Comparison of ENCODE assay signal across 28 cellular contexts in genomic region chr17:58365185-58365979, GRCh38. TPM values are rescaled to one million over a fixed set of nuclear protein-coding genes. Genes with fewer than 3 reads are reported as not detected.
DNase-seq lines count a peak whose midpoint lies in the region; ATAC-seq, FAIRE-seq and TF ChIP-seq lines count a peak whose summit lies in the region.
"Had no signal": no experiment of that assay in that cellular context is flagged by ENCODE, and none has a peak within 500 bp of the region (broad histone marks: within the 10 kb centered on the region; RNA-seq: fewer than 3 reads in every experiment).

No MANE protein-coding gene starts in this region.

- intact Hi-C loops in K562 (cut with micrococcal nuclease) (no loop called here), mucosa of descending colon (cut with DNase I, micrococcal nuclease) (no loop called here), body of pancreas (cut with DNase I) (no loop called here)

- H3K9me3 ChIP-seq in K562 (replicated peaks; ENCODE audit: control insufficient read depth, insufficient read depth, low read depth, low read length), result no peaks in the 10 kb centered on the region
- H3K9me3 ChIP-seq in mucosa of descending colon, result no peaks in the 10 kb centered on the region
- H3K9me3 ChIP-seq in MG63, result no peaks in the 10 kb centered on the region
- no peaks in the 10 kb centered on the region for H3K9me3 ChIP-seq in body of pancreas
- H3K9me3 ChIP-seq: upper lobe of left lung had no signal

- POLR2A ChIA-PET in K562 (lab: Yijun Ruan, JAX), result interaction anchor here (0.6 to 17.7 kb wide), 7 partner anchors 13 to 1421 kb away, joined by 3 to 257 read pairs (median 8); partner anchors contain the start of gene SUPT4H1

- no peaks in the 10 kb centered on the region for H3K36me3 ChIP-seq in K562 (ENCODE audit: control insufficient read depth, insufficient read depth, low read length)
- no peaks in the 10 kb centered on the region for H3K36me3 ChIP-seq in mucosa of descending colon (ENCODE audit: low read depth)
- H3K36me3 ChIP-seq in MG63, result no peaks in the 10 kb centered on the region
- H3K36me3 ChIP-seq in body of pancreas (replicated peaks in 1 of 2; ENCODE audit: insufficient read depth in 1 of 2, low read depth in 2 of 2), result peaks cover 0 to 4% of the 10 kb centered on the region in 2 donors
- H3K36me3 ChIP-seq: upper lobe of left lung had no signal

- no peak overlapping the region for H3K4me3 ChIP-seq in K562
- H3K4me3 ChIP-seq in mucosa of descending colon, result no peak overlapping the region
- H3K4me3 ChIP-seq in MG63, result no peak overlapping the region
- H3K4me3 ChIP-seq in body of pancreas, result no peak overlapping the region
- H3K4me3 ChIP-seq: upper lobe of left lung had no signal

- TF ChIP-seq POLR2A in K562 (conservative IDR thresholded peaks at IDR 0.05), result no peak
- TF ChIP-seq POLR2A in body of pancreas (IDR thresholded peaks at IDR 0.05), result no peak

- H3K27ac Mint-ChIP-seq in stimulated activated effector memory CD8-positive, alpha-beta T cell treated with anti-CD3 and anti-CD28 coated beads, Interleukin-12 subunit alpha, Interleukin-12 subunit beta, amount 100 ng/mL, for 72 hours, result peak overlapping the region; percentile 44
- H3K27ac Mint-ChIP-seq: activated CD8-positive, alpha-beta T cell treated with anti-CD3 and anti-CD28 coated beads for 36 hours; CD14-positive monocyte; dendritic cell treated with granulocyte-macrophage colony-stimulating factor and Interleukin-4, amounts not matched to agents 40 ng/mL and 50 ng/mL, for 4 days had no signal

- peak overlapping the region; percentile 29 to 63; a peak in 3 of 4 replicates for H3K9ac ChIP-seq in K562 (ENCODE audit: insufficient read depth in 1 of 2, low read depth in 2 of 2, low read length in 2 of 2)

- no peak for TF ChIP-seq EP300 in K562 (IDR thresholded peaks at IDR 0.05; ENCODE audit: low read length)

- peak overlapping the region; percentile 63 for H3K27ac ChIP-seq in K562 (ENCODE audit: extremely low read depth, low read depth, low read length)
- H3K27ac ChIP-seq in body of pancreas, result no peak overlapping the region
- H3K27ac ChIP-seq: upper lobe of left lung had no signal

- H3K4me1 ChIP-seq in K562 (replicated peaks in 1 of 2; ENCODE audit: control insufficient read depth in 2 of 2, insufficient read depth in 2 of 2, low read length in 2 of 2) (peaks cover 42 to 44% of the 10 kb centered on the region in 2 experiments), mucosa of descending colon (ENCODE audit: low read depth) (peaks cover 39% of the 10 kb centered on the region), body of pancreas (no peaks in the 10 kb centered on the region)
- H3K4me1 ChIP-seq: upper lobe of left lung had no signal

- H4K20me1 ChIP-seq in K562 (replicated peaks; ENCODE audit: control insufficient read depth, insufficient read depth, low read length), result no peaks in the 10 kb centered on the region

- CTCF ChIA-PET in K562 (lab: Yijun Ruan, JAX; ENCODE audit: low intra/inter-chr PET ratio), result no interaction called here

- no peak overlapping the region for H3K4me2 ChIP-seq in K562 (ENCODE audit: insufficient read depth, low read length)

- H3K27me3 ChIP-seq in K562 (ENCODE audit: control insufficient read depth in 2 of 2, insufficient read depth in 2 of 2, low read length in 2 of 2), result no peaks in the 10 kb centered on the region
- H3K27me3 ChIP-seq in MG63, result no peaks in the 10 kb centered on the region
- no peaks in the 10 kb centered on the region for H3K27me3 ChIP-seq in body of pancreas
- H3K27me3 ChIP-seq: upper lobe of left lung had no signal

- H2AFZ ChIP-seq in K562 (ENCODE audit: low read depth, low read length), result peak overlapping the region; percentile 72

- no peaks in the 10 kb centered on the region for H3K79me2 ChIP-seq in K562 (ENCODE audit: control insufficient read depth, insufficient read depth, low read length)

- H3K9me1 ChIP-seq in K562 (ENCODE audit: control insufficient read depth, insufficient read depth, low read length), result peaks cover 3% of the 10 kb centered on the region

- in situ Hi-C loops in K562 (cut with MboI), result no loop called here

- DNase-seq in ELF-1 (ENCODE audit: low read depth, low spot score) (peak; percentile 85), K562 (ENCODE audit: extremely low read depth in 1 of 4, low spot score in 3 of 4) (no peak), mucosa of descending colon (no peak), NCI-H446 treated with DMSO at 0.1 percent for 48 hours (lab: John Stamatoyannopoulos, UW) (no peak), MG63 (no peak), NCI-H2081 treated with DMSO at 0.1 percent for 48 hours (lab: John Stamatoyannopoulos, UW) (no peak), body of pancreas (no peak)
- no peak for DNase-seq in stimulated activated effector memory CD8-positive, alpha-beta T cell treated with anti-CD3 and anti-CD28 coated beads, Interleukin-12 subunit alpha, Interleukin-12 subunit beta, amount 100 ng/mL, for 72 hours (ENCODE audit: low spot score in 2 of 2)
- DNase-seq: activated CD8-positive, alpha-beta T cell treated with anti-CD3 and anti-CD28 coated beads for 36 hours; activated T-cell treated with anti-CD3 and anti-CD28 coated beads, Interleukin-2, amount 50 U/mL, for 1 hour; DMS 273 treated with DMSO at 0.1 percent for 48 hours; left cardiac atrium; midbrain; MV-4-11; NCI-H1694; NCI-H2171 treated with DMSO at 0.1 percent for 48 hours; NCI-H526 treated with DMSO at 0.1 percent for 48 hours; Right ventricle myocardium superior; stimulated activated CD4-positive, alpha-beta T cell treated with anti-CD3 and anti-CD28 coated beads, Interleukin-4, amount 100 ng/mL, for 24 hours; stimulated activated naive CD8-positive, alpha-beta T cell treated with anti-CD3 and anti-CD28 coated beads, Interleukin-15, Interleukin-2, amounts not matched to agents 100 U/mL and 50 U/mL, for 24 hours; SW 1271; upper lobe of left lung had no signal

- TF ChIP-seq CTCF in K562 (IDR thresholded peaks at IDR 0.05 in 2 of 3, conservative IDR thresholded peaks at IDR 0.05 in 1 of 3; ENCODE audit: insufficient read depth in 2 of 3, low read depth in 1 of 3, low read length in 3 of 3) (no peak), mucosa of descending colon (IDR thresholded peaks at IDR 0.05) (no peak), body of pancreas (IDR thresholded peaks at IDR 0.05) (no peak)

- ATAC-seq in K562 (peak; percentile 4; the same call in 1 of the 3 replicates), mucosa of descending colon (peak; percentile 52), body of pancreas (no peak)
- ATAC-seq in stimulated activated effector memory CD8-positive, alpha-beta T cell treated with anti-CD3 and anti-CD28 coated beads, Interleukin-12 subunit alpha, Interleukin-12 subunit beta, amount 100 ng/mL, for 72 hours, result no peak
- ATAC-seq: activated CD8-positive, alpha-beta T cell treated with anti-CD3 and anti-CD28 coated beads for 36 hours; left cardiac atrium; stimulated activated naive CD8-positive, alpha-beta T cell treated with anti-CD3 and anti-CD28 coated beads, Interleukin-15, Interleukin-2, amounts not matched to agents 100 U/mL and 50 U/mL, for 24 hours had no signal

- BruUV-seq in K562 (replicated peaks; lab: Mats Ljungman, UMichigan), result no TSS peak

- no peak for TF ChIP-seq RAD21 in K562 (CRISPR knock-in tag; conservative IDR thresholded peaks at IDR 0.05 in 1 of 2, IDR thresholded peaks at IDR 0.05 in 1 of 2)

- no peaks in the 10 kb centered on the region for H3K9me3 Mint-ChIP-seq in stimulated activated effector memory CD8-positive, alpha-beta T cell treated with anti-CD3 and anti-CD28 coated beads, Interleukin-12 subunit alpha, Interleukin-12 subunit beta, amount 100 ng/mL, for 72 hours
- H3K9me3 Mint-ChIP-seq: activated CD8-positive, alpha-beta T cell treated with anti-CD3 and anti-CD28 coated beads for 36 hours; CD14-positive monocyte; dendritic cell treated with granulocyte-macrophage colony-stimulating factor and Interleukin-4, amounts not matched to agents 40 ng/mL and 50 ng/mL, for 4 days had no signal

- H3K4me3 Mint-ChIP-seq in stimulated activated effector memory CD8-positive, alpha-beta T cell treated with anti-CD3 and anti-CD28 coated beads, Interleukin-12 subunit alpha, Interleukin-12 subunit beta, amount 100 ng/mL, for 72 hours, result no peak overlapping the region
- H3K4me3 Mint-ChIP-seq: activated CD8-positive, alpha-beta T cell treated with anti-CD3 and anti-CD28 coated beads for 36 hours; CD14-positive monocyte; dendritic cell treated with granulocyte-macrophage colony-stimulating factor and Interleukin-4, amounts not matched to agents 40 ng/mL and 50 ng/mL, for 4 days had no signal

- no peak for FAIRE-seq in K562 (lab: Jason Lieb, UNC)
- FAIRE-seq: bronchial epithelial cell, G401.6, GM18507, H54 had no signal

- H3K4me1 Mint-ChIP-seq in stimulated activated effector memory CD8-positive, alpha-beta T cell treated with anti-CD3 and anti-CD28 coated beads, Interleukin-12 subunit alpha, Interleukin-12 subunit beta, amount 100 ng/mL, for 72 hours, result peaks cover 10% of the 10 kb centered on the region

- peaks cover 6% of the 10 kb centered on the region for H3K36me3 Mint-ChIP-seq in stimulated activated effector memory CD8-positive, alpha-beta T cell treated with anti-CD3 and anti-CD28 coated beads, Interleukin-12 subunit alpha, Interleukin-12 subunit beta, amount 100 ng/mL, for 72 hours
- H3K36me3 Mint-ChIP-seq: CD14-positive monocyte had no signal

RNA-seq across cellular contexts. Expression of gene SUPT4H1, which starts 13.4 kb away (rescaled TPM):
- total RNA-seq in K562 (2011; cell fraction: chromatin; rRNA removed; ENCODE audit: low replicate concordance), result 26.0 and 31.9 TPM in 2 replicates
- 30.7 and 32.8 TPM in 2 replicates for total RNA-seq in K562 (2011; cell fraction: nucleolus; rRNA removed)
- total RNA-seq in K562 (2011; cell fraction: nucleoplasm; rRNA removed), result 38.1 and 51.1 TPM in 2 replicates
- total RNA-seq in K562 (2014; rRNA removed) (62.1 and 94.0 TPM in 2 replicates), K562 (2014; rRNA removed; fragmentation: Illumina TruSeq; extraction: Trizol) (102 and 108 TPM in 2 replicates), K562 (2015; rRNA removed; fragmentation: Illumina TruSeq; extraction: Trizol) (90.6 and 94.8 TPM in 2 replicates), K562 (2021) (105 and 111 TPM in 2 replicates), mucosa of descending colon (10 to 100 TPM; 57.9 to 79.5 (median 68.9) TPM), body of pancreas (10 to 100 TPM; 10.2 to 24.4 TPM)
- polyA plus RNA-seq in K562 (2011; rRNA removed) (198 and 273 TPM in 2 replicates), K562 (2014; fragmentation: Illumina TruSeq; extraction: Trizol) (116 and 140 TPM in 2 replicates), K562 (2014; fragmentation: Nextera tagmentation; extraction: Ambion mirVana) (100 to 1,000 TPM; 235 to 320 TPM), K562 (2014; rRNA removed) (113 and 117 TPM in 2 replicates)
- 118 and 163 TPM in 2 replicates for polyA plus RNA-seq in K562 (2011; cell fraction: cytosol; rRNA removed)
- polyA plus RNA-seq in K562 (2011; cell fraction: nucleus; rRNA removed), result 45.3 and 71.9 TPM in 2 replicates
- polyA plus RNA-seq in K562 (2012), result 120 and 125 TPM in 2 replicates
- polyA minus RNA-seq in K562 (2011; rRNA and poly(A)+ RNA removed), result 107 and 135 TPM in 2 replicates
- polyA minus RNA-seq in K562 (2011; cell fraction: cytosol; rRNA and poly(A)+ RNA removed), result 23.5 and 42.2 TPM in 2 replicates
- polyA minus RNA-seq in K562 (2011; cell fraction: nucleus; rRNA and poly(A)+ RNA removed), result 12.4 and 23.0 TPM in 2 replicates
- 97.2 and 170 TPM in 2 replicates for total RNA-seq in MG63 (2014; rRNA removed; shearing (Covaris generic); ENCODE audit: low replicate concordance)

RNA-seq across cellular contexts. Expression of gene TSPOAP1, which starts 36.8 kb away (rescaled TPM):
- total RNA-seq in K562 (2011; cell fraction: chromatin; rRNA removed; ENCODE audit: low replicate concordance), result 26.2 and 58.3 TPM in 2 replicates
- total RNA-seq in K562 (2011; cell fraction: nucleolus; rRNA removed), result 24.0 and 24.1 TPM in 2 replicates
- total RNA-seq in K562 (2011; cell fraction: nucleoplasm; rRNA removed), result 18.1 and 18.9 TPM in 2 replicates
- total RNA-seq in K562 (2014; rRNA removed) (1.0 and 1.8 TPM in 2 replicates), K562 (2014; rRNA removed; fragmentation: Illumina TruSeq; extraction: Trizol) (0.57 and 0.87 TPM in 2 replicates), K562 (2015; rRNA removed; fragmentation: Illumina TruSeq; extraction: Trizol) (0.94 and 1.2 TPM in 2 replicates), K562 (2021) (1.7 and 3.3 TPM in 2 replicates), mucosa of descending colon (10 to 100 TPM in 1 of 3 donors, 1 to 10 TPM in 2; 5.3 to 27.7 (median 8.3) TPM), body of pancreas (10 to 100 TPM; 21.0 to 22.7 TPM)
- polyA plus RNA-seq in K562 (2011; rRNA removed) (3.2 and 3.3 TPM in 2 replicates), K562 (2014; fragmentation: Illumina TruSeq; extraction: Trizol) (1.1 and 1.2 TPM in 2 replicates), K562 (2014; fragmentation: Nextera tagmentation; extraction: Ambion mirVana) (not detected), K562 (2014; rRNA removed) (1.6 and 3.9 TPM in 2 replicates)
- polyA plus RNA-seq in K562 (2011; cell fraction: cytosol; rRNA removed), result 2.4 and 2.6 TPM in 2 replicates
- polyA plus RNA-seq in K562 (2011; cell fraction: nucleus; rRNA removed), result 26.8 and 38.8 TPM in 2 replicates
- polyA plus RNA-seq in K562 (2012), result 3.0 and 5.1 TPM in 2 replicates
- polyA minus RNA-seq in K562 (2011; rRNA and poly(A)+ RNA removed), result 1.1 and 1.8 TPM in 2 replicates
- polyA minus RNA-seq in K562 (2011; cell fraction: cytosol; rRNA and poly(A)+ RNA removed), result 0.76 and 2.1 TPM in 2 replicates
- polyA minus RNA-seq in K562 (2011; cell fraction: nucleus; rRNA and poly(A)+ RNA removed), result 4.1 and 6.2 TPM in 2 replicates
- 7.0 and 31.1 TPM in 2 replicates for total RNA-seq in MG63 (2014; rRNA removed; shearing (Covaris generic); ENCODE audit: low replicate concordance)

RNA-seq across cellular contexts. Expression of gene RNF43, which starts 52.0 kb away (rescaled TPM):
- total RNA-seq in K562 (2011; cell fraction: chromatin; rRNA removed; ENCODE audit: low replicate concordance), result 8.4 and 9.4 TPM in 2 replicates
- total RNA-seq in K562 (2011; cell fraction: nucleolus; rRNA removed), result 5.0 and 6.2 TPM in 2 replicates
- 7.3 and 9.5 TPM in 2 replicates for total RNA-seq in K562 (2011; cell fraction: nucleoplasm; rRNA removed)
- total RNA-seq in K562 (2014; rRNA removed) (1.5 and 2.0 TPM in 2 replicates), K562 (2014; rRNA removed; fragmentation: Illumina TruSeq; extraction: Trizol) (1.5 TPM in 2 replicates), K562 (2015; rRNA removed; fragmentation: Illumina TruSeq; extraction: Trizol) (1.2 TPM in 2 replicates), K562 (2021) (2.3 and 2.7 TPM in 2 replicates), mucosa of descending colon (10 to 100 TPM; 24.2 to 68.5 (median 37.7) TPM), body of pancreas (10 to 100 TPM in 1 of 2 donors, 1 to 10 TPM in 1; 8.3 to 10.5 TPM)
- polyA plus RNA-seq in K562 (2011; rRNA removed) (0.75 and 1.2 TPM in 2 replicates), K562 (2014; fragmentation: Illumina TruSeq; extraction: Trizol) (1.7 and 2.1 TPM in 2 replicates), K562 (2014; fragmentation: Nextera tagmentation; extraction: Ambion mirVana) (under 1 TPM; 0.29 to 0.51 TPM), K562 (2014; rRNA removed) (1.4 TPM in 2 replicates)
- polyA plus RNA-seq in K562 (2011; cell fraction: cytosol; rRNA removed), result 0.47 and 0.79 TPM in 2 replicates
- polyA plus RNA-seq in K562 (2011; cell fraction: nucleus; rRNA removed), result 2.0 and 2.8 TPM in 2 replicates
- polyA plus RNA-seq in K562 (2012), result 2.6 and 3.4 TPM in 2 replicates
- 1.1 and 3.1 TPM in 2 replicates for polyA minus RNA-seq in K562 (2011; rRNA and poly(A)+ RNA removed)
- 0.29 and 2.1 TPM in 2 replicates for polyA minus RNA-seq in K562 (2011; cell fraction: cytosol; rRNA and poly(A)+ RNA removed)
- 0.89 and 1.3 TPM in 2 replicates for polyA minus RNA-seq in K562 (2011; cell fraction: nucleus; rRNA and poly(A)+ RNA removed)
- not detected in 2 replicates for total RNA-seq in MG63 (2014; rRNA removed; shearing (Covaris generic); ENCODE audit: low replicate concordance)

Comparison
In these comparisons a context has a peak if more than half of its experiments do, and no peak if none do; other contexts are left out.
1. ATAC-seq: peak in K562 (single experiment) and mucosa of descending colon (single experiment); none in stimulated activated effector memory CD8-positive, alpha-beta T cell treated with anti-CD3 and anti-CD28 coated beads, Interleukin-12 subunit alpha, Interleukin-12 subunit beta, amount 100 ng/mL, for 72 hours (single experiment) and body of pancreas (single experiment).